Comparison of ENCODE assay signal across 18 cellular contexts in genomic region chr9:94057918-94058317, GRCh38. TPM values are rescaled to one million over a fixed set of nuclear protein-coding genes. Genes with fewer than 3 reads are reported as not detected.
A peak's percentile ranks its signal among the peaks of the same experiment; 100 is the strongest.
DNase-seq lines count a peak whose midpoint lies in the region; ATAC-seq, FAIRE-seq and TF ChIP-seq lines count a peak whose summit lies in the region.
"Had no signal": no experiment of that assay in that cellular context is flagged by ENCODE, and none has a peak within 500 bp of the region (broad histone marks: within the 10 kb centered on the region; RNA-seq: fewer than 3 reads in every experiment).

No MANE protein-coding gene starts in this region.

- TF ChIP-seq POLR2A in HepG2 (IDR thresholded peaks at IDR 0.05; ENCODE audit: insufficient read depth in 1 of 2, low read depth in 2 of 2, low read length in 2 of 2) (no peak), right lobe of liver (IDR thresholded peaks at IDR 0.05) (no peak), body of pancreas (IDR thresholded peaks at IDR 0.05) (no peak)

- no peak for FAIRE-seq in HepG2 (lab: Jason Lieb, UNC)
- FAIRE-seq: GM12892, GM18507, H54, K562 had no signal

- H3K36me3 ChIP-seq in HepG2 (replicated peaks in 1 of 2; ENCODE audit: control insufficient read depth in 1 of 2, insufficient read depth in 2 of 2, low read length in 2 of 2) (no peaks in the 10 kb centered on the region), right lobe of liver (no peaks in the 10 kb centered on the region), body of pancreas (replicated peaks in 1 of 2; ENCODE audit: insufficient read depth in 1 of 2, low read depth in 2 of 2) (no peaks in the 10 kb centered on the region)

- H3K4me2 ChIP-seq in HepG2 (ENCODE audit: low read depth, low read length): no peak overlapping the region; the same call in 1 of the 2 replicates
- H3K4me2 ChIP-seq: BLaER1 treated with 17β-estradiol and CSF1 and Interleukin-3, amounts not matched to agents 10 nM and 100 nM; GM23338 had no signal

- peaks cover 9% of the 10 kb centered on the region; the same call in 1 of the 2 replicates for H3K9me3 ChIP-seq in HepG2 (ENCODE audit: low read length)
- no peaks in the 10 kb centered on the region for H3K9me3 ChIP-seq in right lobe of liver
- H3K9me3 ChIP-seq in body of pancreas: no peaks in the 10 kb centered on the region

- H3K27ac ChIP-seq in HepG2 (ENCODE audit: extremely low read length, insufficient read depth, low read length) (no peak overlapping the region), right lobe of liver (no peak overlapping the region), body of pancreas (peak overlapping the region in 2 of 4 donors; percentile 43 to 82)
- H3K27ac ChIP-seq: BLaER1 treated with 17β-estradiol and CSF1 and Interleukin-3, amounts not matched to agents 10 nM and 100 nM had no signal

- TF ChIP-seq CTCF in HepG2 (CRISPR knock-in tag; IDR thresholded peaks at IDR 0.05) (no peak), right lobe of liver (IDR thresholded peaks at IDR 0.05) (no peak), body of pancreas (IDR thresholded peaks at IDR 0.05) (no peak)

- peaks cover 19% of the 10 kb centered on the region for H3K4me1 ChIP-seq in HepG2 (ENCODE audit: insufficient read depth, low read length)
- H3K4me1 ChIP-seq in right lobe of liver: no peaks in the 10 kb centered on the region
- H3K4me1 ChIP-seq in body of pancreas: peaks cover 24% of the 10 kb centered on the region

- H3K27me3 ChIP-seq in HepG2 (ENCODE audit: control insufficient read depth in 1 of 2, insufficient read depth in 2 of 2, low read length in 2 of 2) (no peaks in the 10 kb centered on the region), right lobe of liver (no peaks in the 10 kb centered on the region), body of pancreas (no peaks in the 10 kb centered on the region)
- H3K27me3 ChIP-seq: BLaER1 treated with 17β-estradiol and CSF1 and Interleukin-3, amounts not matched to agents 10 nM and 100 nM had no signal

- DNase-seq in HepG2 (ENCODE audit: low spot score): no peak
- no peak for DNase-seq in right lobe of liver
- peak; percentile 3 for DNase-seq in NCI-H146 treated with DMSO at 0.1 percent for 48 hours (lab: John Stamatoyannopoulos, UW; ENCODE audit: unreplicated experiment)
- DNase-seq in body of pancreas: peak in 3 of 4 donors; percentile 18 to 55 (median 53)
- DNase-seq in DMS114 treated with DMSO at 0.1 percent for 48 hours (lab: John Stamatoyannopoulos, UW; ENCODE audit: unreplicated experiment): no peak
- DNase-seq in hepatic stellate cell (ENCODE audit: low spot score): no peak
- DNase-seq: CD8-positive, alpha-beta T cell; COR-L47; DMS 273 treated with DMSO at 0.1 percent for 48 hours; GDM1; HCEC 1CT had no signal

- no peaks in the 10 kb centered on the region for H4K20me1 ChIP-seq in HepG2 (ENCODE audit: insufficient read depth, low read length)
- H4K20me1 ChIP-seq: BLaER1 treated with 17β-estradiol and CSF1 and Interleukin-3, amounts not matched to agents 10 nM and 100 nM had no signal

- TF ChIP-seq EP300 in HepG2 (IDR thresholded peaks at IDR 0.05; ENCODE audit: low read depth in 2 of 2, low read length in 2 of 2): no peak
- TF ChIP-seq EP300 in HepG2 (CRISPR knock-in tag; IDR thresholded peaks at IDR 0.05; ENCODE audit: borderline replicate concordance): no peak

- POLR2A ChIA-PET in HepG2 (lab: Yijun Ruan, JAX): no interaction called here

- TF ChIP-seq RAD21 in HepG2 (CRISPR knock-in tag; IDR thresholded peaks at IDR 0.05): no peak

- H2AFZ ChIP-seq in HepG2 (ENCODE audit: low read length): no peak overlapping the region
- H2AFZ ChIP-seq: GM23338 had no signal

- CTCF ChIA-PET in HepG2 (lab: Yijun Ruan, JAX; ENCODE audit: low intra/inter-chr PET ratio, low total read pairs): no interaction called here

- H3K79me2 ChIP-seq in HepG2 (ENCODE audit: insufficient read depth, low read length): no peaks in the 10 kb centered on the region

- WGBS in HepG2 (ENCODE audit: low lambda C conversion rate): 87% methylated on average over 1 of the region's 1 CpG
- 100% methylated on average over 1 of the region's 1 CpG for WGBS in right lobe of liver (ENCODE audit: insufficient coverage, low coverage, low lambda C conversion rate, missing lambda C conversion rate)
- 39 to 45% methylated on average over 1 of the region's 1 CpG for WGBS in body of pancreas, 2 donors

- H3K4me3 ChIP-seq in HepG2 (replicated peaks in 1 of 3; ENCODE audit: insufficient read depth in 1 of 3, low read depth in 2 of 3, low read length in 3 of 3) (no peak overlapping the region), right lobe of liver (no peak overlapping the region), body of pancreas (no peak overlapping the region)
- H3K4me3 ChIP-seq: BLaER1 treated with 17β-estradiol and CSF1 and Interleukin-3, amounts not matched to agents 10 nM and 100 nM; GM23338; K562 had no signal

- peak; percentile 58; the same call in 2 of the 3 replicates for ATAC-seq in HepG2
- ATAC-seq in right lobe of liver: no peak
- peak; percentile 51 for ATAC-seq in body of pancreas
- ATAC-seq in HG03354 (IDR thresholded peaks at IDR 0.05; ENCODE audit: poor library complexity, severe bottlenecking, unreplicated experiment): no peak
- ATAC-seq: CD8-positive, alpha-beta T cell; GM23338; K562 had no signal

- no peak overlapping the region for H3K9ac ChIP-seq in HepG2 (ENCODE audit: insufficient read depth, low read depth, low read length)
- H3K9ac ChIP-seq: BLaER1 treated with 17β-estradiol and CSF1 and Interleukin-3, amounts not matched to agents 10 nM and 100 nM had no signal

- BruUV-seq in HepG2 (replicated peaks; lab: Mats Ljungman, UMichigan): no TSS peak

- in situ Hi-C loops in HepG2 (cut with HindIII; ENCODE audit: extremely low pct_ligation_motif_present, low pct_unique_long_range_greater_than_20kb): no loop called here

- intact Hi-C loops in HepG2 (cut with micrococcal nuclease; ENCODE audit: unreplicated experiment): no loop called here
- intact Hi-C loops in right lobe of liver (cut with DNase I): no loop called here
- intact Hi-C loops in body of pancreas (cut with DNase I): no loop called here

TF ChIP-seq in HepG2, 621 proteins besides CTCF, POLR2A, EP300 and RAD21 (continues in another document):
- TF ChIP-seq SPEN (CRISPR knock-in tag; IDR thresholded peaks at IDR 0.05; ENCODE audit: low read depth) (peak; percentile 21; the same call in 1 of the 2 replicates), STAG1 (CRISPR knock-in tag; IDR thresholded peaks at IDR 0.05) (no peak), MAFF (IDR thresholded peaks at IDR 0.05; ENCODE audit: low read depth, low read length) (0 out of 2 replicates have a peak, but pooled peaks have one; percentile 23), BHLHE40 (IDR thresholded peaks at IDR 0.05; ENCODE audit: low read length) (no peak), ARID5B (CRISPR knock-in tag; IDR thresholded peaks at IDR 0.05) (peak; percentile 25; the same call in 1 of the 2 replicates)

RNA-seq across cellular contexts. Expression of gene PTPDC1, which starts 26.3 kb away (rescaled TPM):
- total RNA-seq in HepG2 (2016; rRNA removed; fragmentation: Illumina TruSeq; extraction: Trizol) (5.2 and 6.1 TPM in 2 replicates), right lobe of liver (1 to 10 TPM in 5 of 6 experiments, under 1 TPM in 1; 0.86 to 3.3 (median 1.8) TPM), body of pancreas (10 to 100 TPM; 11.7 to 12.2 TPM)
- 2.1 and 2.6 TPM in 2 replicates for total RNA-seq in HepG2 (2016; cell fraction: cytosol; rRNA removed; fragmentation: Illumina TruSeq; extraction: Trizol; ENCODE audit: low read depth)
- total RNA-seq in HepG2 (2016; cell fraction: insoluble cytoplasmic fraction; rRNA removed; fragmentation: Illumina TruSeq; extraction: Trizol): 4.5 and 6.2 TPM in 2 replicates
- total RNA-seq in HepG2 (2016; cell fraction: membrane; rRNA removed; fragmentation: Illumina TruSeq; extraction: Trizol): 4.3 and 4.6 TPM in 2 replicates
- 14.0 and 15.5 TPM in 2 replicates for total RNA-seq in HepG2 (2016; cell fraction: nucleus; rRNA removed; fragmentation: Illumina TruSeq; extraction: Trizol)
- 6.9 and 8.6 TPM in 2 replicates for polyA plus RNA-seq in HepG2 (2011; rRNA removed)
- 2.7 and 3.2 TPM in 2 replicates for polyA plus RNA-seq in HepG2 (2011; cell fraction: cytosol; rRNA removed)
- 18.2 and 19.4 TPM in 2 replicates for polyA plus RNA-seq in HepG2 (2011; cell fraction: nucleus; rRNA removed)
- 3.9 and 4.0 TPM in 2 replicates for polyA plus RNA-seq in HepG2 (2012)
- polyA plus RNA-seq in HepG2 (2016; cell fraction: cytosol; fragmentation: Illumina TruSeq; extraction: Trizol; ENCODE audit: low read depth): 0.62 and 0.63 TPM in 2 replicates
- 3.2 and 3.6 TPM in 2 replicates for polyA plus RNA-seq in HepG2 (2016; cell fraction: insoluble cytoplasmic fraction; fragmentation: Illumina TruSeq; extraction: Trizol; ENCODE audit: low read depth)
- 1.7 and 2.0 TPM in 2 replicates for polyA plus RNA-seq in HepG2 (2016; cell fraction: membrane; fragmentation: Illumina TruSeq; extraction: Trizol; ENCODE audit: low read depth)
- polyA plus RNA-seq in HepG2 (2016; cell fraction: nucleus; fragmentation: Illumina TruSeq; extraction: Trizol; ENCODE audit: insufficient read depth, low read depth): 16.3 and 16.6 TPM in 2 replicates
- polyA minus RNA-seq in HepG2 (2011; rRNA and poly(A)+ RNA removed; ENCODE audit: low replicate concordance): 8.4 and 10.0 TPM in 2 replicates
- 3.9 and 4.9 TPM in 2 replicates for polyA minus RNA-seq in HepG2 (2011; cell fraction: cytosol; rRNA and poly(A)+ RNA removed)
- polyA minus RNA-seq in HepG2 (2011; cell fraction: nucleus; rRNA and poly(A)+ RNA removed): 28.6 and 30.5 TPM in 2 replicates

Comparison
In these comparisons a context has a peak if more than half of its experiments do, and no peak if none do; other contexts are left out.
1. ATAC-seq: peak in HepG2 (single experiment) and body of pancreas (single experiment); none in right lobe of liver (0 of 4) and HG03354 (single experiment).
2. DNase-seq: peak in NCI-H146 treated with DMSO at 0.1 percent for 48 hours (single experiment) and body of pancreas (3 of 4); none in HepG2 (single experiment), right lobe of liver (0 of 3), DMS114 treated with DMSO at 0.1 percent for 48 hours (single experiment) and hepatic stellate cell (single experiment).